In the genomic region with DNA sequence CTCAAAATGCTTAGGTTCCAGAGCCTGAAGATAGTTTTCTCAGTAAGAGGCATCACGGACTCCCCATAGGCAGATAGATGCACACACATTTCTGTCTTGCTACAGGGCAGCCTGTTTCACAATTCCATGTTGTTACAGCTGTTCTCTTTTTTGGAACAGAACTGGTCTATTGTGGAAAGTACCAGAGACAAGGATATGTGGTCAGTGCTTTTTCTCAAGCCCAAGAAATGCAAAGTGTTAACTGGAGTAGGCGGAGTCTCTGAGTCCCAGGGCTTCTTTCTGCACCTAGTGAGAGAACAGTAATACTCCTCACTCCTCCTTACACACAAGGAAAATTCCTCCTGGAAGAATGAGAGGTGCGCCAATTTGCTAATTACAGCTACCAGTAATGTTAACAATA, we compare ENCODE assay signal across 21 cellular contexts.
DNase-seq lines count a peak whose midpoint lies in the region; ATAC-seq and TF ChIP-seq lines count a peak whose summit lies in the region.
"Had no signal": no experiment of that assay in that cellular context is flagged by ENCODE, and none has a peak within 500 bp of the region (broad histone marks: within the 10 kb centered on the region; RNA-seq: fewer than 3 reads in every experiment).

No MANE protein-coding gene starts in this region.

- no peaks in the 10 kb centered on the region for H3K36me3 Mint-ChIP-seq in MCF 10A (ENCODE audit: insufficient read depth, unreplicated experiment)
- H3K36me3 Mint-ChIP-seq in neural progenitor cell = no peaks in the 10 kb centered on the region
- no peaks in the 10 kb centered on the region for H3K36me3 Mint-ChIP-seq in T-cell

- H3K27me3 ChIP-seq in mammary epithelial cell (ENCODE audit: insufficient read depth, low read length) (no peaks in the 10 kb centered on the region), heart left ventricle (no peaks in the 10 kb centered on the region), neural progenitor cell (no peaks in the 10 kb centered on the region), aorta (ENCODE audit: control insufficient read depth in 1 of 2, insufficient read depth in 2 of 2, low read length in 1 of 2) (no peaks in the 10 kb centered on the region)
- H3K27me3 ChIP-seq: adrenal gland; BLaER1 treated with 17β-estradiol and CSF1 and Interleukin-3, amounts not matched to agents 10 nM and 100 nM; ovary; Peyer's patch had no signal

- H3K9me3 ChIP-seq in mammary epithelial cell (replicated peaks; ENCODE audit: insufficient read depth, low read length) (no peaks in the 10 kb centered on the region), heart left ventricle (no peaks in the 10 kb centered on the region), neural progenitor cell (ENCODE audit: low read depth) (no peaks in the 10 kb centered on the region), aorta (ENCODE audit: control insufficient read depth, low read length) (no peaks in the 10 kb centered on the region)
- H3K9me3 ChIP-seq: adrenal gland, ovary, Peyer's patch had no signal

- H3K27ac ChIP-seq in mammary epithelial cell (ENCODE audit: insufficient read depth, low read depth, low read length) (no peak overlapping the region), heart left ventricle (peak overlapping the region; percentile 65 to 88 (median 82)), neural progenitor cell (no peak overlapping the region), aorta (ENCODE audit: low read depth in 1 of 2, low read length in 2 of 2) (no peak overlapping the region), caudate nucleus (ENCODE audit: low read depth, low read length) (no peak overlapping the region)
- H3K27ac ChIP-seq: 22Rv1; BLaER1 treated with 17β-estradiol and CSF1 and Interleukin-3, amounts not matched to agents 10 nM and 100 nM; ovary had no signal

- H3K4me3 ChIP-seq in mammary epithelial cell (replicated peaks in 1 of 3; ENCODE audit: insufficient read depth in 1 of 3, low read depth in 2 of 3, low read length in 3 of 3) = no peak overlapping the region
- H3K4me3 ChIP-seq in heart left ventricle = peak overlapping the region in 10 of 12 donors; percentile 1 to 51 (median 36)
- H3K4me3 ChIP-seq in neural progenitor cell = no peak overlapping the region
- H3K4me3 ChIP-seq in aorta (ENCODE audit: low read length in 2 of 2) = peak overlapping the region in 1 of 2 donors; percentile 54
- H3K4me3 ChIP-seq: adrenal gland; BLaER1 treated with 17β-estradiol and CSF1 and Interleukin-3, amounts not matched to agents 10 nM and 100 nM; K562; ovary; Peyer's patch had no signal

- no peak overlapping the region for H2AFZ ChIP-seq in mammary epithelial cell (ENCODE audit: low read depth, low read length)
- H2AFZ ChIP-seq in neural progenitor cell (replicated peaks) = peak overlapping the region; percentile 86

- intact Hi-C loops in MCF 10A (cut with micrococcal nuclease) (no loop called here), mammary epithelial cell (cut with micrococcal nuclease) (no loop called here), heart left ventricle (cut with DNase I) (loop anchor here in 3 of 10 donors (2.0 to 10.0 kb wide), 5 partner anchors 29 to 495 kb away; partner anchors contain the start of genes ARGLU1 (in 1 of the 3) and EFNB2 (in 1 of the 3)), aorta (cut with DNase I) (no loop called here)

- POLR2A ChIA-PET in MCF 10A (lab: Yijun Ruan, JAX) = interaction anchor here (0.6 kb wide), 1 partner anchor 18 kb away, joined by 3 read pairs; no protein-coding TSS in a partner anchor
- POLR2A ChIA-PET in T-cell (lab: Charles Lee) = no interaction called here

- H3K9ac ChIP-seq in mammary epithelial cell (ENCODE audit: insufficient read depth, low read length) = no peak overlapping the region
- H3K9ac ChIP-seq in neural progenitor cell = no peak overlapping the region
- H3K9ac ChIP-seq: BLaER1 treated with 17β-estradiol and CSF1 and Interleukin-3, amounts not matched to agents 10 nM and 100 nM had no signal

- peak; percentile 32 to 93 (median 86) for ATAC-seq in heart left ventricle
- peak; percentile 53 for ATAC-seq in aorta (ENCODE audit: low FRiP score)
- no peak for ATAC-seq in T-cell (replicated peaks in 1 of 4)
- ATAC-seq: activated CD8-positive, alpha-beta T cell treated with anti-CD3 and anti-CD28 coated beads for 36 hours; K562 had no signal

- H3K9me3 Mint-ChIP-seq in MCF 10A (ENCODE audit: unreplicated experiment) (no peaks in the 10 kb centered on the region), neural progenitor cell (peaks cover 9% of the 10 kb centered on the region), T-cell (peaks cover 0 to 3% (median 0%) of the 10 kb centered on the region in 3 donors)
- H3K9me3 Mint-ChIP-seq: activated CD8-positive, alpha-beta T cell treated with anti-CD3 and anti-CD28 coated beads for 36 hours; activated T-helper 1 cell treated with anti-CD3 and anti-CD28 coated beads, Interleukin-12 subunit alpha, Interleukin-12 subunit beta, Interleukin-2, Interleukin-4 antibody, amounts not matched to agents 30 ng/mL and 10 ng/mL and 1 ng/mL, durations not matched to agents 14 hours and 24 hours and 36 hours had no signal

- H3K79me2 ChIP-seq in mammary epithelial cell (ENCODE audit: insufficient read depth, low read length) (no peaks in the 10 kb centered on the region), neural progenitor cell (ENCODE audit: low read depth) (no peaks in the 10 kb centered on the region)

- H4K20me1 ChIP-seq in mammary epithelial cell (ENCODE audit: insufficient read depth, low read length) (no peaks in the 10 kb centered on the region), neural progenitor cell (ENCODE audit: low read depth) (no peaks in the 10 kb centered on the region)
- H4K20me1 ChIP-seq: BLaER1 treated with 17β-estradiol and CSF1 and Interleukin-3, amounts not matched to agents 10 nM and 100 nM had no signal

- in situ Hi-C loops in mammary epithelial cell (cut with MboI; ENCODE audit: low sequenced_read_pairs in 2 of 2) = no loop called here

- no peak for TF ChIP-seq POLR2A in heart left ventricle (IDR thresholded peaks at IDR 0.05)

- H3K4me1 Mint-ChIP-seq in MCF 10A (ENCODE audit: insufficient read depth, unreplicated experiment) = peaks cover 17% of the 10 kb centered on the region
- H3K4me1 Mint-ChIP-seq in neural progenitor cell = no peaks in the 10 kb centered on the region
- no peaks in the 10 kb centered on the region for H3K4me1 Mint-ChIP-seq in T-cell

- no peak overlapping the region for H3K4me2 ChIP-seq in mammary epithelial cell (ENCODE audit: insufficient read depth, low read depth, low read length)
- no peak overlapping the region for H3K4me2 ChIP-seq in neural progenitor cell
- H3K4me2 ChIP-seq: BLaER1 treated with 17β-estradiol and CSF1 and Interleukin-3, amounts not matched to agents 10 nM and 100 nM had no signal

- CTCF ChIA-PET in MCF 10A (lab: Yijun Ruan, JAX) (interaction anchor here (0.6 to 1.2 kb wide), 6 partner anchors 17 to 1985 kb away, joined by 3 to 5 read pairs (median 3); no protein-coding TSS in a partner anchor), mammary epithelial cell (lab: Charles Lee; ENCODE audit: low non-redundant PET) (no interaction called here), T-cell (lab: Charles Lee) (no interaction called here)

- dilution Hi-C loops in mammary epithelial cell (cut with HindIII; ENCODE audit: low sequenced_read_pairs) = no loop called here

- no TSS peak for BruUV-seq in MCF 10A (replicated peaks; lab: Mats Ljungman, UMichigan)
- BruUV-seq in mammary epithelial cell (replicated peaks; lab: Mats Ljungman, UMichigan) = no TSS peak

- H3K36me3 ChIP-seq in mammary epithelial cell (ENCODE audit: insufficient read depth, low read length) = no peaks in the 10 kb centered on the region
- H3K36me3 ChIP-seq in heart left ventricle = no peaks in the 10 kb centered on the region
- no peaks in the 10 kb centered on the region for H3K36me3 ChIP-seq in neural progenitor cell
- H3K36me3 ChIP-seq in aorta (ENCODE audit: control insufficient read depth in 1 of 2, insufficient read depth in 2 of 2, low read length in 1 of 2) = no peaks in the 10 kb centered on the region
- H3K36me3 ChIP-seq: adrenal gland; BLaER1 treated with 17β-estradiol and CSF1 and Interleukin-3, amounts not matched to agents 10 nM and 100 nM; ovary; Peyer's patch had no signal

- 63% methylated on average over 3 of the region's 3 CpGs for WGBS in mammary epithelial cell (ENCODE audit: low coverage, missing lambda C conversion rate)
- 49 to 60% (median 53%) methylated on average over 3 of the region's 3 CpGs for WGBS in heart left ventricle, 4 donors
- 52 to 63% methylated on average over 3 of the region's 3 CpGs for WGBS in aorta, 2 donors

- TF ChIP-seq CTCF in MCF 10A (IDR thresholded peaks at IDR 0.05; ENCODE audit: unreplicated experiment) (no peak), mammary epithelial cell (conservative IDR thresholded peaks at IDR 0.05 in 1 of 2, IDR thresholded peaks at IDR 0.05 in 1 of 2; ENCODE audit: extremely low read depth in 1 of 2, insufficient read depth in 1 of 2, low read depth in 1 of 2, low read length in 2 of 2) (no peak), heart left ventricle (IDR thresholded peaks at IDR 0.05) (no peak), neural progenitor cell (IDR thresholded peaks at IDR 0.05) (no peak)

- H3K4me3 Mint-ChIP-seq in MCF 10A (ENCODE audit: unreplicated experiment) (peak overlapping the region; percentile 35), neural progenitor cell (no peak overlapping the region), T-cell (no peak overlapping the region)
- H3K4me3 Mint-ChIP-seq: activated CD8-positive, alpha-beta T cell treated with anti-CD3 and anti-CD28 coated beads for 36 hours; activated T-helper 1 cell treated with anti-CD3 and anti-CD28 coated beads, Interleukin-12 subunit alpha, Interleukin-12 subunit beta, Interleukin-2, Interleukin-4 antibody, amounts not matched to agents 30 ng/mL and 10 ng/mL and 1 ng/mL, durations not matched to agents 14 hours and 24 hours and 36 hours had no signal

- peaks cover 5% of the 10 kb centered on the region for H3F3A ChIP-seq in neural progenitor cell (ENCODE audit: low read depth)

- peak overlapping the region; percentile 1 for H3K27ac Mint-ChIP-seq in MCF 10A (ENCODE audit: low read depth, unreplicated experiment)
- no peak overlapping the region for H3K27ac Mint-ChIP-seq in neural progenitor cell
- H3K27ac Mint-ChIP-seq in T-cell = no peak overlapping the region
- H3K27ac Mint-ChIP-seq: activated CD8-positive, alpha-beta T cell treated with anti-CD3 and anti-CD28 coated beads for 36 hours; activated T-helper 1 cell treated with anti-CD3 and anti-CD28 coated beads, Interleukin-12 subunit alpha, Interleukin-12 subunit beta, Interleukin-2, Interleukin-4 antibody, amounts not matched to agents 30 ng/mL and 10 ng/mL and 1 ng/mL, durations not matched to agents 14 hours and 24 hours and 36 hours had no signal

- H3K4me1 ChIP-seq in mammary epithelial cell (ENCODE audit: insufficient read depth, low read length) = no peaks in the 10 kb centered on the region
- H3K4me1 ChIP-seq in heart left ventricle = peaks cover 0 to 51% (median 8%) of the 10 kb centered on the region in 12 donors
- peaks cover 14% of the 10 kb centered on the region for H3K4me1 ChIP-seq in neural progenitor cell
- H3K4me1 ChIP-seq in aorta (ENCODE audit: control insufficient read depth in 1 of 2, insufficient read depth in 2 of 2, low read length in 2 of 2) = no peaks in the 10 kb centered on the region
- H3K4me1 ChIP-seq: adrenal gland; BLaER1 treated with 17β-estradiol and CSF1 and Interleukin-3, amounts not matched to agents 10 nM and 100 nM; Peyer's patch had no signal

- DNase-seq in MCF 10A (ENCODE audit: unreplicated experiment) (peak; percentile 83), mammary epithelial cell (no peak), heart left ventricle (peak in 2 of 5 donors; percentile 26 to 41), neural progenitor cell (ENCODE audit: low spot score) (no peak), aorta (no peak), T-cell (no peak), caudate nucleus (lab: John Stamatoyannopoulos, UW) (no peak), NCI-H526 treated with DMSO at 0.1 percent for 48 hours (lab: John Stamatoyannopoulos, UW) (no peak)
- DNase-seq: activated CD8-positive, alpha-beta T cell treated with anti-CD3 and anti-CD28 coated beads for 36 hours; foreskin melanocyte; midbrain; NCI-H1105 treated with DMSO at 0.1 percent for 48 hours; NCI-H82; ovary; Peyer's patch; stimulated activated CD4-positive, alpha-beta T cell treated with anti-CD3 and anti-CD28 coated beads, Interleukin-15, amount 100 ng/mL, for 24 hours had no signal

- H3K27me3 Mint-ChIP-seq in MCF 10A (ENCODE audit: insufficient read depth, unreplicated experiment) (no peaks in the 10 kb centered on the region), neural progenitor cell (ENCODE audit: insufficient read depth, low read depth) (peaks cover 2% of the 10 kb centered on the region), T-cell (peaks cover 0 to 5% of the 10 kb centered on the region in 2 donors)
- H3K27me3 Mint-ChIP-seq: activated CD8-positive, alpha-beta T cell treated with anti-CD3 and anti-CD28 coated beads for 36 hours had no signal

Comparison
In these comparisons a context has a peak if more than half of its experiments do, and no peak if none do; other contexts are left out.
1. H3K27ac ChIP-seq: peak in heart left ventricle (12 of 12); none in mammary epithelial cell (single experiment), neural progenitor cell (single experiment), aorta (0 of 2) and caudate nucleus (single experiment).
2. H3K4me3 ChIP-seq: peak in heart left ventricle (10 of 12); none in mammary epithelial cell (0 of 3) and neural progenitor cell (single experiment).
3. ATAC-seq: peak in heart left ventricle (4 of 4) and aorta (single experiment); none in T-cell (0 of 4).